In genomic region chr1:64516301-64516700, GRCh38 we compare ENCODE assay signal across 16 cellular contexts. TPM values are rescaled to one million over a fixed set of nuclear protein-coding genes. Genes with fewer than 3 reads are reported as not detected.
DNase-seq lines count a peak whose midpoint lies in the region; FAIRE-seq and TF ChIP-seq lines count a peak whose summit lies in the region.
"Had no signal": no experiment of that assay in that cellular context is flagged by ENCODE, and none has a peak within 500 bp of the region (broad histone marks: within the 10 kb centered on the region; RNA-seq: fewer than 3 reads in every experiment).

No MANE protein-coding gene starts in this region.

- H3K27ac ChIP-seq in GM23248 = peak overlapping the region; percentile 71
- H3K27ac ChIP-seq in osteoblast (ENCODE audit: low read depth, low read length) = peak overlapping the region; percentile 82
- H3K27ac ChIP-seq in A673 (ENCODE audit: low read depth, low read length, poor library complexity, severe bottlenecking) = no peak overlapping the region

- H4K20me1 ChIP-seq in GM23248 (ENCODE audit: insufficient read depth) = no peaks in the 10 kb centered on the region
- no peaks in the 10 kb centered on the region for H4K20me1 ChIP-seq in osteoblast (ENCODE audit: insufficient read depth, low read length)

- peaks cover 57% of the 10 kb centered on the region for H3K4me1 ChIP-seq in GM23248 (ENCODE audit: insufficient read depth)
- peaks cover 60% of the 10 kb centered on the region for H3K4me1 ChIP-seq in osteoblast (ENCODE audit: insufficient read depth, low read length)
- H3K4me1 ChIP-seq in A673 (ENCODE audit: insufficient read depth, low read length, poor library complexity, severe bottlenecking) = peaks cover 62% of the 10 kb centered on the region

- peak overlapping the region; percentile 12; the same call in 1 of the 2 replicates for H3K9ac ChIP-seq in GM23248

- POLR2A ChIA-PET in A673 (lab: Charles Lee; ENCODE audit: low non-redundant PET) = no interaction called here

- in situ Hi-C loops in GM23248 (cut with MboI) = no loop called here

- H3K4me3 ChIP-seq in GM23248 = peak overlapping the region; percentile 33
- H3K4me3 ChIP-seq in bronchial epithelial cell (ENCODE audit: low read depth, low read length) = no peak overlapping the region
- no peak overlapping the region for H3K4me3 ChIP-seq in osteoblast (ENCODE audit: insufficient read depth, low read length)
- H3K4me3 ChIP-seq in A673 (ENCODE audit: low read depth, low read length, poor library complexity, severe bottlenecking) = no peak overlapping the region
- H3K4me3 ChIP-seq: dorsolateral prefrontal cortex had no signal

- H3K4me2 ChIP-seq in GM23248 (ENCODE audit: unreplicated experiment) = peak overlapping the region; percentile 41
- peak overlapping the region; percentile 49 for H3K4me2 ChIP-seq in osteoblast (ENCODE audit: insufficient read depth, low read length)

- CTCF ChIA-PET in A673 (lab: Charles Lee) = no interaction called here

- WGBS in GM23248 (ENCODE audit: low coverage in 1 of 2, low lambda C conversion rate in 2 of 2, missing lambda C conversion rate in 2 of 2), 2 experiments = 5 to 10% methylated on average over 7 of the region's 7 CpGs

- TF ChIP-seq CTCF in bronchial epithelial cell (IDR thresholded peaks at IDR 0.05; ENCODE audit: insufficient read depth, low read length, severe bottlenecking) = no peak
- no peak for TF ChIP-seq CTCF in osteoblast (IDR thresholded peaks at IDR 0.05; ENCODE audit: extremely low read depth, low read depth, low read length)
- TF ChIP-seq CTCF in A673 (conservative IDR thresholded peaks at IDR 0.05; ENCODE audit: low read depth, low read length) = no peak

- peaks cover 58% of the 10 kb centered on the region for H3F3A ChIP-seq in GM23248 (ENCODE audit: insufficient read depth)

- intact Hi-C loops in A673 (cut with micrococcal nuclease; ENCODE audit: unreplicated experiment) = no loop called here

- H3K36me3 ChIP-seq in GM23248 (ENCODE audit: low read depth) = no peaks in the 10 kb centered on the region
- no peaks in the 10 kb centered on the region for H3K36me3 ChIP-seq in bronchial epithelial cell (ENCODE audit: control insufficient read depth, insufficient read depth, low read length)
- no peaks in the 10 kb centered on the region for H3K36me3 ChIP-seq in osteoblast (ENCODE audit: insufficient read depth, low read length)
- no peaks in the 10 kb centered on the region for H3K36me3 ChIP-seq in A673 (ENCODE audit: insufficient read depth, low read length, poor library complexity, severe bottlenecking)

- BruUV-seq in A673 (replicated peaks; lab: Mats Ljungman, UMichigan) = no TSS peak

- peak; percentile 73 for DNase-seq in GM23248
- peak; percentile 42 for DNase-seq in NCI-H2029 (lab: John Stamatoyannopoulos, UW)
- DNase-seq in bronchial epithelial cell (ENCODE audit: low read depth) = peak; percentile 64
- DNase-seq in osteoblast (ENCODE audit: insufficient read length, low spot score, missing footprints) = no peak
- DNase-seq in globus pallidus (ENCODE audit: low spot score) = no peak
- no peak for DNase-seq in NCI-H82 treated with DMSO at 0.1 percent for 48 hours (lab: John Stamatoyannopoulos, UW; ENCODE audit: unreplicated experiment)
- DNase-seq in A673 (ENCODE audit: low spot score) = no peak
- DNase-seq: activated CD4-positive, alpha-beta memory T cell treated with anti-CD3 and anti-CD28 coated beads for 36 hours; activated naive CD4-positive, alpha-beta T cell treated with anti-CD3 and anti-CD28 coated beads for 36 hours; activated T-cell treated with anti-CD3 and anti-CD28 coated beads, Interleukin-2, amount 50 U/mL, for 1 hour; anterior cingulate cortex; CD8-positive, alpha-beta T cell; dorsolateral prefrontal cortex; mesenchymal stem cell; NCI-H1105 treated with DMSO at 0.1 percent for 48 hours; NCI-H774 had no signal

- H3K27me3 ChIP-seq in GM23248 (replicated peaks; ENCODE audit: insufficient read depth) (no peaks in the 10 kb centered on the region), bronchial epithelial cell (ENCODE audit: control insufficient read depth, insufficient read depth, low read length) (no peaks in the 10 kb centered on the region), osteoblast (ENCODE audit: insufficient read depth, low read length) (no peaks in the 10 kb centered on the region), A673 (replicated peaks; ENCODE audit: insufficient read depth, low read depth, low read length, poor library complexity) (no peaks in the 10 kb centered on the region)
- H3K27me3 ChIP-seq: dorsolateral prefrontal cortex had no signal

- H3K79me2 ChIP-seq in GM23248 (ENCODE audit: insufficient read depth) = no peaks in the 10 kb centered on the region
- H3K79me2 ChIP-seq in osteoblast (ENCODE audit: insufficient read depth, low read length) = no peaks in the 10 kb centered on the region

- FAIRE-seq in bronchial epithelial cell (lab: Jason Lieb, UNC) = no peak

- H2AFZ ChIP-seq in GM23248 = no peak overlapping the region
- H2AFZ ChIP-seq in osteoblast (ENCODE audit: low read length) = no peak overlapping the region

- no peaks in the 10 kb centered on the region for H3K9me2 ChIP-seq in GM23248 (ENCODE audit: insufficient read depth)

- H3K9me3 ChIP-seq in GM23248 (ENCODE audit: low read depth) (no peaks in the 10 kb centered on the region), osteoblast (ENCODE audit: low read depth, low read length) (no peaks in the 10 kb centered on the region), A673 (ENCODE audit: low read depth, low read length, poor library complexity, severe bottlenecking) (no peaks in the 10 kb centered on the region)

RNA-seq across cellular contexts. Expression of gene CACHD1, which starts 46.4 kb away (rescaled TPM):
- 5.6 and 9.3 TPM in 2 replicates for total RNA-seq in GM23248 (2014; rRNA removed; shearing (Covaris generic))
- 1.4 and 1.9 TPM in 2 replicates for polyA plus RNA-seq in GM23248 (2016; fragmentation: Nextera tagmentation; extraction: Ambion mirVana)
- 0.77 and 1.8 TPM in 2 replicates for total RNA-seq in bronchial epithelial cell
- 5.1 and 6.8 TPM in 2 replicates for total RNA-seq in osteoblast
- 39.2 and 42.6 TPM in 2 replicates for total RNA-seq in A673 (2021)

Comparison
In these comparisons a context has a peak if more than half of its experiments do, and no peak if none do; other contexts are left out.
1. DNase-seq: peak in GM23248 (single experiment), NCI-H2029 (single experiment) and bronchial epithelial cell (single experiment); none in osteoblast (single experiment), globus pallidus (single experiment), NCI-H82 treated with DMSO at 0.1 percent for 48 hours (single experiment) and A673 (single experiment).